In genomic region chr1:27772932-27773731, GRCh38 we compare ENCODE assay signal across 1 cellular context.
A peak's percentile ranks its signal among the peaks of the same experiment; 100 is the strongest.
TF ChIP-seq lines count a peak whose summit lies in the region.

STX12 (plus strand) TSS chr1:27773219; CDS start chr1:27773308, 89 bp downstream.

TF ChIP-seq in HEK293, 187 proteins besides CTCF, POLR2A, EP300 and RAD21 (continued from another document and continues in another):
- TF ChIP-seq ZNF514 (tag by site-specific recombination; IDR thresholded peaks at IDR 0.05) (no peak), ZNF621 (tag by site-specific recombination; IDR thresholded peaks at IDR 0.05) (no peak), MZF1 (tag by site-specific recombination; IDR thresholded peaks at IDR 0.05; ENCODE audit: borderline replicate concordance) (0 out of 2 replicates have a peak, but pooled peaks have one; percentile 58), TCF7L2 (IDR thresholded peaks at IDR 0.05; ENCODE audit: borderline replicate concordance, low read depth, low read length) (no peak), ZNF473 (tag by site-specific recombination; IDR thresholded peaks at IDR 0.05) (no peak), ZNF704 (tag by site-specific recombination; IDR thresholded peaks at IDR 0.05) (no peak), REPIN1 (tag by site-specific recombination; IDR thresholded peaks at IDR 0.05; ENCODE audit: low read depth) (no peak), ZNF148 (tag by site-specific recombination; IDR thresholded peaks at IDR 0.05; ENCODE audit: borderline replicate concordance) (no peak; the same call in 1 of the 2 replicates), KLF1 (tag by site-specific recombination; IDR thresholded peaks at IDR 0.05) (peak; percentile 24; the same call in 1 of the 2 replicates), ZNF548 (tag by site-specific recombination; IDR thresholded peaks at IDR 0.05) (no peak), ZNF837 (tag by site-specific recombination; IDR thresholded peaks at IDR 0.05) (no peak), ZNF555 (tag by site-specific recombination; conservative IDR thresholded peaks at IDR 0.05) (no peak), ZNF324 (tag by site-specific recombination; IDR thresholded peaks at IDR 0.05) (peak; percentile 56; the same call in 1 of the 2 replicates), ZNF391 (tag by site-specific recombination; IDR thresholded peaks at IDR 0.05; ENCODE audit: borderline replicate concordance, low read depth) (0 out of 2 replicates have a peak, but pooled peaks have one; percentile 16), ZFP41 (tag by site-specific recombination; IDR thresholded peaks at IDR 0.05; ENCODE audit: borderline replicate concordance) (no peak), HIC1 (tag by site-specific recombination; IDR thresholded peaks at IDR 0.05) (peak; percentile 28; the same call in 1 of the 2 replicates), ZNF692 (tag by site-specific recombination; IDR thresholded peaks at IDR 0.05) (peak; percentile 22), ZNF132 (tag by site-specific recombination; IDR thresholded peaks at IDR 0.05; ENCODE audit: borderline replicate concordance) (no peak), ZNF623 (tag by site-specific recombination; IDR thresholded peaks at IDR 0.05) (no peak), PRDM10 (tag by site-specific recombination; IDR thresholded peaks at IDR 0.05) (peak; percentile 83), GLIS1 (tag by site-specific recombination; IDR thresholded peaks at IDR 0.05) (peak; percentile 80), ZNF560 (tag by site-specific recombination; IDR thresholded peaks at IDR 0.05; ENCODE audit: borderline replicate concordance) (no peak), ZNF398 (tag by site-specific recombination; IDR thresholded peaks at IDR 0.05) (peak; percentile 24; the same call in 1 of the 2 replicates), ZNF223 (tag by site-specific recombination; IDR thresholded peaks at IDR 0.05) (no peak), MEIS1 (CRISPR knock-in tag; IDR thresholded peaks at IDR 0.05; ENCODE audit: borderline replicate concordance) (no peak), ZFP37 (tag by site-specific recombination; IDR thresholded peaks at IDR 0.05) (peak; percentile 73), ZNF146 (tag by site-specific recombination; IDR thresholded peaks at IDR 0.05) (no peak), PRDM4 (tag by site-specific recombination; IDR thresholded peaks at IDR 0.05) (no peak), KLF8 (tag by site-specific recombination; IDR thresholded peaks at IDR 0.05) (peak; percentile 83), ZSCAN4 (tag by site-specific recombination; IDR thresholded peaks at IDR 0.05) (no peak; the same call in 1 of the 2 replicates), INSM2 (tag by site-specific recombination; IDR thresholded peaks at IDR 0.05) (0 out of 2 replicates have a peak, but pooled peaks have one; percentile 49), OVOL3 (tag by site-specific recombination; IDR thresholded peaks at IDR 0.05) (no peak), ZNF830 (tag by site-specific recombination; IDR thresholded peaks at IDR 0.05; ENCODE audit: low read depth) (no peak)
